Comparison of ENCODE assay signal across 16 cellular contexts in genomic region chr18:61982475-61982874, GRCh38.
"Had no signal": no experiment of that assay in that cellular context is flagged by ENCODE, and none has a peak within 500 bp of the region (broad histone marks: within the 10 kb centered on the region; RNA-seq: fewer than 3 reads in every experiment).

No MANE protein-coding gene starts in this region.

- H3K9me3 ChIP-seq: lower lobe of right lung had no signal

- H3K36me3 ChIP-seq: cardiac muscle cell, lower lobe of right lung, WERI-Rb-1 had no signal

- H3K27me3 ChIP-seq: cardiac muscle cell, foreskin keratinocyte, hepatocyte had no signal

- H2AFZ ChIP-seq: hepatocyte had no signal

- H3K27ac ChIP-seq: cardiac muscle cell, foreskin keratinocyte, hepatocyte, lower lobe of right lung, WERI-Rb-1 had no signal

- H3K79me2 ChIP-seq: hepatocyte had no signal

- H3K4me1 ChIP-seq: foreskin keratinocyte, lower lobe of right lung had no signal

- ATAC-seq: activated naive CD4-positive, alpha-beta T cell treated with anti-CD3 and anti-CD28 coated beads, Interleukin-2, amount 50 U/mL, for 72 hours; foreskin keratinocyte; lower lobe of right lung; natural killer cell treated with Interleukin-12 subunit alpha and Interleukin-12 subunit beta and Interleukin-15 and Interleukin-18, amount 100 ng/mL, for 72 hours; sciatic nerve had no signal

- H3K4me2 ChIP-seq: hepatocyte had no signal

- H3K4me3 ChIP-seq: cardiac muscle cell, hepatocyte, lower lobe of right lung had no signal

- DNase-seq: activated CD4-positive, alpha-beta T cell treated with anti-CD3 and anti-CD28 coated beads for 1 hour; activated CD4-positive, alpha-beta T cell treated with anti-CD3 and anti-CD28 coated beads, Interleukin-2, amount 50 U/mL, for 48 hours; activated gamma-delta T cell treated with Interleukin-2 at 50 U/mL for 16 hours; activated T-cell treated with anti-CD3 and anti-CD28 coated beads for 4 hours; effector memory CD4-positive, alpha-beta T cell; foreskin keratinocyte; lower lobe of right lung; nucleus accumbens; stimulated activated naive CD4-positive, alpha-beta T cell; T-helper 2 cell; WERI-Rb-1 had no signal
